In the genomic region with DNA sequence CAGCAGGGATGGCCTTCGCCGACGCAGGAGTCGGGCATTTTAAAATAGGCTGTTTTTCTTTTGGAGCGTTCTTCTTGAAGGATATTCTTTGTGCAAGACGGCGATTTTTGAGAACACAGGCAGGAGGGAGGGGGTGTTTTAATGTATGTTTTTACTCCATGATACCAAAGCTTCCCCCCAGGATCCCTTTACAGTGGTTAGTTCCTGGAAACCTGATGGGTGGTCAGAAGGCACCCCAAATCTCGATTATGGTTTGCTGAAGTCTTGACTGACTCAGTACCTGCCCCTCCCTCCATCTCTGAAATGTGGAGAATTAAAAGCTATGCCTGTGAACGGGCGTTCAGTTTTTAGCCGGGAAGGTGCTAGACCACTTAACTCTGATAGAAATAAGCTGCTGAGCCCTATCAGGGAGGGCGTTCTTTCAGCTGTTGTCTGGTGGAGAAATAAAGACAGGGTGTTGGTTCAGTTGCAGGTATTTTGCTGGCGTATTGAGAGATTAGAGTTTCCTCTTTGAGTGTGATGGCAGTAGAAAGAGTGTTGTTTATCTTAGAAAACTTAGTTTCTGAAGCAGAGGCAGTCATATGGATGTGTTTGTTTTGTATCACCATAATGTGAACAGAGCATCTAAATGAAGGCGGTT, we compare ENCODE assay signal across 8 cellular contexts. TPM values are rescaled to one million over a fixed set of nuclear protein-coding genes. Genes with fewer than 3 reads are reported as not detected.
DNase-seq lines count a peak whose midpoint lies in the region; ATAC-seq, FAIRE-seq and TF ChIP-seq lines count a peak whose summit lies in the region.

No MANE protein-coding gene starts in this region.

- no peak for ATAC-seq in K562
- ATAC-seq in HG02981 (IDR thresholded peaks at IDR 0.05; ENCODE audit: unreplicated experiment), result no peak
- ATAC-seq in HG03139 (IDR thresholded peaks at IDR 0.05; ENCODE audit: unreplicated experiment), result no peak

- BruUV-seq in K562 (replicated peaks; lab: Mats Ljungman, UMichigan), result TSS peak; percentile 29

- no peaks in the 10 kb centered on the region for H3K9me3 Mint-ChIP-seq in activated naive CD4-positive, alpha-beta T cell treated with anti-CD3 and anti-CD28 coated beads, Interleukin-2, amount 10 ng/mL, durations not matched to agents 7 days and 5 days
- H3K9me3 Mint-ChIP-seq in type B pancreatic cell, result no peaks in the 10 kb centered on the region

- in situ Hi-C loops in K562 (cut with MboI), result no loop called here

- H3K4me1 ChIP-seq in K562 (replicated peaks in 1 of 2; ENCODE audit: control insufficient read depth in 2 of 2, insufficient read depth in 2 of 2, low read length in 2 of 2), result peaks cover 3 to 30% of the 10 kb centered on the region in 2 experiments; a peak in 4 of 5 replicates

- no peaks in the 10 kb centered on the region for H3K36me3 ChIP-seq in K562 (ENCODE audit: control insufficient read depth, insufficient read depth, low read length)

- peaks cover 2 to 25% of the 10 kb centered on the region in 2 experiments; a peak in 4 of 5 replicates for H3K27me3 ChIP-seq in K562 (ENCODE audit: control insufficient read depth in 2 of 2, insufficient read depth in 2 of 2, low read length in 2 of 2)

- TF ChIP-seq CTCF in K562 (IDR thresholded peaks at IDR 0.05 in 2 of 3, conservative IDR thresholded peaks at IDR 0.05 in 1 of 3; ENCODE audit: insufficient read depth in 2 of 3, low read depth in 1 of 3, low read length in 3 of 3) (no peak), lower leg skin (IDR thresholded peaks at IDR 0.05) (no peak), type B pancreatic cell (conservative IDR thresholded peaks at IDR 0.05) (no peak)

- POLR2A ChIA-PET in K562 (lab: Yijun Ruan, JAX), result no interaction called here

- H3K4me1 Mint-ChIP-seq in activated naive CD4-positive, alpha-beta T cell treated with anti-CD3 and anti-CD28 coated beads, Interleukin-2, amount 10 ng/mL, durations not matched to agents 7 days and 5 days, result peaks cover 49% of the 10 kb centered on the region
- H3K4me1 Mint-ChIP-seq in type B pancreatic cell (ENCODE audit: unreplicated experiment), result peaks cover 43% of the 10 kb centered on the region

- H3K4me2 ChIP-seq in K562 (ENCODE audit: insufficient read depth, low read length), result no peak overlapping the region

- no peaks in the 10 kb centered on the region; the same call in 1 of the 2 replicates for H4K20me1 ChIP-seq in K562 (replicated peaks; ENCODE audit: control insufficient read depth, insufficient read depth, low read length)

- H3K9me3 ChIP-seq in K562 (replicated peaks; ENCODE audit: control insufficient read depth, insufficient read depth, low read depth, low read length), result no peaks in the 10 kb centered on the region

- H3K4me3 Mint-ChIP-seq in activated naive CD4-positive, alpha-beta T cell treated with anti-CD3 and anti-CD28 coated beads, Interleukin-2, amount 10 ng/mL, durations not matched to agents 7 days and 5 days, result peak overlapping the region; percentile 78
- peak overlapping the region; percentile 96 for H3K4me3 Mint-ChIP-seq in type B pancreatic cell

- no peaks in the 10 kb centered on the region for H3K36me3 Mint-ChIP-seq in activated naive CD4-positive, alpha-beta T cell treated with anti-CD3 and anti-CD28 coated beads, Interleukin-2, amount 10 ng/mL, durations not matched to agents 7 days and 5 days
- no peaks in the 10 kb centered on the region for H3K36me3 Mint-ChIP-seq in type B pancreatic cell

- H3K9ac ChIP-seq in K562 (ENCODE audit: insufficient read depth in 1 of 2, low read depth in 2 of 2, low read length in 2 of 2), result no peak overlapping the region

- no peak overlapping the region for H3K4me3 ChIP-seq in K562
- peak overlapping the region; percentile 65 for H3K4me3 ChIP-seq in lower leg skin (ENCODE audit: low read depth, poor library complexity, severe bottlenecking)

- DNase-seq in activated naive CD4-positive, alpha-beta T cell treated with anti-CD3 and anti-CD28 coated beads, Interleukin-2, amount 10 ng/mL, durations not matched to agents 7 days and 5 days, result no peak
- no peak for DNase-seq in activated naive CD4-positive, alpha-beta T cell treated with anti-CD3 and anti-CD28 coated beads, Interleukin-2, amount 50 U/mL, for 16 hours
- DNase-seq in K562 (ENCODE audit: extremely low read depth in 1 of 4, low spot score in 3 of 4), result no peak
- no peak for DNase-seq in lower leg skin (ENCODE audit: low spot score in 2 of 2)
- no peak for DNase-seq in type B pancreatic cell (ENCODE audit: extremely low spot score, unreplicated experiment)
- no peak for DNase-seq in stimulated activated CD4-positive, alpha-beta T cell treated with anti-CD3 and anti-CD28 coated beads, Interleukin-2, amount 100 ng/mL, for 24 hours

- TF ChIP-seq EP300 in K562 (IDR thresholded peaks at IDR 0.05; ENCODE audit: low read length), result no peak

- TF ChIP-seq POLR2A in K562 (conservative IDR thresholded peaks at IDR 0.05), result no peak
- TF ChIP-seq POLR2A in lower leg skin (IDR thresholded peaks at IDR 0.05), result no peak

- no peak overlapping the region for H3K27ac ChIP-seq in K562 (ENCODE audit: extremely low read depth, low read depth, low read length)

- 30% methylated on average over 14 of the region's 14 CpGs for WGBS in K562 (ENCODE audit: insufficient coverage, low coverage, missing lambda C conversion rate)
- WGBS in lower leg skin, 2 donors, result 23 to 31% methylated on average over 14 of the region's 14 CpGs

- no peaks in the 10 kb centered on the region for H3K79me2 ChIP-seq in K562 (ENCODE audit: control insufficient read depth, insufficient read depth, low read length)

- no peak for TF ChIP-seq RAD21 in K562 (CRISPR knock-in tag; conservative IDR thresholded peaks at IDR 0.05 in 1 of 2, IDR thresholded peaks at IDR 0.05 in 1 of 2)

- H3K9me1 ChIP-seq in K562 (ENCODE audit: control insufficient read depth, insufficient read depth, low read length), result no peaks in the 10 kb centered on the region

- peaks cover 31% of the 10 kb centered on the region for H3K27me3 Mint-ChIP-seq in activated naive CD4-positive, alpha-beta T cell treated with anti-CD3 and anti-CD28 coated beads, Interleukin-2, amount 10 ng/mL, durations not matched to agents 7 days and 5 days
- peaks cover 4% of the 10 kb centered on the region for H3K27me3 Mint-ChIP-seq in type B pancreatic cell

- no peak for FAIRE-seq in K562 (lab: Jason Lieb, UNC)

- intact Hi-C loops in K562 (cut with micrococcal nuclease) (loop anchor here (10.0 kb wide), 1 partner anchor 423 kb away; no protein-coding TSS in a partner anchor), lower leg skin (cut with DNase I; ENCODE audit: low total_unique reads) (loop anchor here (10.0 kb wide), 1 partner anchor 133 kb away; no protein-coding TSS in a partner anchor)

- H3K27ac Mint-ChIP-seq in activated naive CD4-positive, alpha-beta T cell treated with anti-CD3 and anti-CD28 coated beads, Interleukin-2, amount 10 ng/mL, durations not matched to agents 7 days and 5 days, result peak overlapping the region; percentile 83
- H3K27ac Mint-ChIP-seq in type B pancreatic cell, result peak overlapping the region; percentile 95

- CTCF ChIA-PET in activated naive CD4-positive, alpha-beta T cell treated with anti-CD3 and anti-CD28 coated beads, Interleukin-2, amount 10 ng/mL, durations not matched to agents 7 days and 5 days (lab: Charles Lee), result interaction anchor here (0.6 to 2.7 kb wide), 4 partner anchors 132 to 723 kb away, joined by 3 to 10 read pairs (median 4); no protein-coding TSS in a partner anchor
- CTCF ChIA-PET in K562 (lab: Yijun Ruan, JAX; ENCODE audit: low intra/inter-chr PET ratio), result no interaction called here

- H2AFZ ChIP-seq in K562 (ENCODE audit: low read depth, low read length), result no peak overlapping the region

TF ChIP-seq in K562, 482 proteins besides CTCF, POLR2A, EP300 and RAD21 (continues in another document):
- no peak for TF ChIP-seq DMBX1 (CRISPR knock-in tag; IDR thresholded peaks at IDR 0.05; ENCODE audit: borderline replicate concordance)
- no peak for TF ChIP-seq ARID2 (IDR thresholded peaks at IDR 0.05)
- no peak for TF ChIP-seq RBM39 (optimal IDR thresholded peaks at IDR 0.05; ENCODE audit: low read depth, low read length)
- no peak for TF ChIP-seq RFX7 (CRISPR knock-in tag; IDR thresholded peaks at IDR 0.05)
- TF ChIP-seq ILK (tag; IDR thresholded peaks at IDR 0.05; ENCODE audit: borderline replicate concordance, low read depth), result no peak
- no peak for TF ChIP-seq ZNF586 (CRISPR knock-in tag; conservative IDR thresholded peaks at IDR 0.05)
- TF ChIP-seq, protein P1, sequence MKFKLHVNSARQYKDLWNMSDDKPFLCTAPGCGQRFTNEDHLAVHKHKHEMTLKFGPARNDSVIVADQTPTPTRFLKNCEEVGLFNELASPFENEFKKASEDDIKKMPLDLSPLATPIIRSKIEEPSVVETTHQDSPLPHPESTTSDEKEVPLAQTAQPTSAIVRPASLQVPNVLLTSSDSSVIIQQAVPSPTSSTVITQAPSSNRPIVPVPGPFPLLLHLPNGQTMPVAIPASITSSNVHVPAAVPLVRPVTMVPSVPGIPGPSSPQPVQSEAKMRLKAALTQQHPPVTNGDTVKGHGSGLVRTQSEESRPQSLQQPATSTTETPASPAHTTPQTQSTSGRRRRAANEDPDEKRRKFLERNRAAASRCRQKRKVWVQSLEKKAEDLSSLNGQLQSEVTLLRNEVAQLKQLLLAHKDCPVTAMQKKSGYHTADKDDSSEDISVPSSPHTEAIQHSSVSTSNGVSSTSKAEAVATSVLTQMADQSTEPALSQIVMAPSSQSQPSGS (CRISPR knock-in tag; IDR thresholded peaks at IDR 0.05), result no peak
- TF ChIP-seq RB1 (IDR thresholded peaks at IDR 0.05; ENCODE audit: low read depth), result no peak
- no peak for TF ChIP-seq ZNF384 (IDR thresholded peaks at IDR 0.05; ENCODE audit: low read depth, low read length)

RNA-seq across cellular contexts. Expression of a gene that starts 3.4 kb away (rescaled TPM):
- 24.2 and 40.2 TPM in 2 replicates for total RNA-seq in K562 (2011; cell fraction: chromatin; rRNA removed; ENCODE audit: low replicate concordance)
- 28.0 and 30.7 TPM in 2 replicates for total RNA-seq in K562 (2011; cell fraction: nucleolus; rRNA removed)
- 29.8 and 30.2 TPM in 2 replicates for total RNA-seq in K562 (2011; cell fraction: nucleoplasm; rRNA removed)
- total RNA-seq in K562 (2014; rRNA removed) (2.5 and 3.1 TPM in 2 replicates), K562 (2014; rRNA removed; fragmentation: Illumina TruSeq; extraction: Trizol) (1.5 and 2.5 TPM in 2 replicates), K562 (2015; rRNA removed; fragmentation: Illumina TruSeq; extraction: Trizol) (1.1 and 1.5 TPM in 2 replicates), K562 (2021) (4.0 and 8.0 TPM in 2 replicates), lower leg skin (100 to 1,000 TPM in 1 of 4 donors, 10 to 100 TPM in 3; 59.6 to 172 (median 88.5) TPM), type B pancreatic cell (ENCODE audit: low replicate concordance) (66.9 and 87.1 TPM in 2 replicates)
- polyA plus RNA-seq in K562 (2011; rRNA removed) (1.3 and 1.6 TPM in 2 replicates), K562 (2014; fragmentation: Illumina TruSeq; extraction: Trizol) (1.5 TPM in 2 replicates), K562 (2014; fragmentation: Nextera tagmentation; extraction: Ambion mirVana) (under 1 TPM; 0.35 to 0.38 TPM), K562 (2014; rRNA removed) (0.94 and 1.9 TPM in 2 replicates)
- 1.00 and 2.5 TPM in 2 replicates for polyA plus RNA-seq in K562 (2011; cell fraction: cytosol; rRNA removed)
- polyA plus RNA-seq in K562 (2011; cell fraction: nucleus; rRNA removed), result 10.0 and 18.6 TPM in 2 replicates
- polyA plus RNA-seq in K562 (2012), result 1.6 and 1.9 TPM in 2 replicates
- 9.4 and 10.5 TPM in 2 replicates for polyA minus RNA-seq in K562 (2011; rRNA and poly(A)+ RNA removed)
- 5.3 and 14.5 TPM in 2 replicates for polyA minus RNA-seq in K562 (2011; cell fraction: cytosol; rRNA and poly(A)+ RNA removed)
- polyA minus RNA-seq in K562 (2011; cell fraction: nucleus; rRNA and poly(A)+ RNA removed), result 12.4 and 13.0 TPM in 2 replicates
